In the genomic region with DNA sequence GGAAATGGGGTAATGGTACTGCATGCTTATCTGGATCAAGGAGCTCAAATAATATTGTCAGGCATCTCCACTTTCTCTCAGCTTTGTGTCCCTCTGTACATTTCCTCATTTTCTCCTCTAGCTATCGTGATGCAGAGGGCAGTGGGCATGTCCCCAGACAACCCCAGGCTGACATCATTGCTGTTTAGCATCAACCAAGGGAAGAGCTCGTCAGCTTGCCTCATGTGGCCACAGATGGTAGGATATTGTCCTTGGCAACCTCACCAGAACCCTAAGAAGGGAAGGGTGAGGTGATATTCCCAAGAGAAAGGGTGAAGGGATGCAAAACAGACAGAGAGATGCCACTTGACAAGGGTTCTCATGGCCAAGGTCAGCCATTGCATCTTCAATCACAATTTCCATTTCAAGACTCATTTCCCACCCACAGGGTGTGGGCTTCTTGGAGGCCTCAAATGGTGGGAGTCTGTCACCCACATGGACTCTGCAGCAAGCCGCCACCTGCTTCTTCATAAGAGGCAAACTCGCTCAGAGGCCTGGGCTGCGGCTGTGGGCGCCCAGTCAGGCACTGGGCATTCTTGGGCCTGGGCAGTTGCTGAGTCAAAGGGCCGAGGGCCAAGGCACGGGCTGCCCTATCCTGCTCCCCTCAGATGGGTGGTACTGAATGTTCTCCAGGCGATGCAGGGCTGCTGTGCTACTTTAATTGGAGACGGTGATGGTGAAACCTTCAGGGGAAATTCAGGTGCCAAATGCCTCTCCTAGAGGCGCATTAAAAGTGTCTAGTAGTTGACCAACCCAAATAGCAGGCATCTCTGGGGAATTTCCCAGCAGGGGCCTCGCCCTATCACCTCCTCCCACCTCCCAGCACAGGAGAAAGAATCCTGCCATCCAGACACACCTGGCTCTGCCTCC, we compare ENCODE assay signal across 19 cellular contexts. TPM values are rescaled to one million over a fixed set of nuclear protein-coding genes. Genes with fewer than 3 reads are reported as not detected.
"Had no signal": no experiment of that assay in that cellular context is flagged by ENCODE, and none has a peak within 500 bp of the region (broad histone marks: within the 10 kb centered on the region; RNA-seq: fewer than 3 reads in every experiment).

No MANE protein-coding gene starts in this region.

- H3K4me3 ChIP-seq: hepatocyte, left ventricle myocardium inferior had no signal

- H3K27me3 ChIP-seq: brain microvascular endothelial cell, hepatocyte had no signal

- ATAC-seq: activated T-helper 17 cell treated with anti-CD3 and anti-CD28 coated beads, Interleukin-2, amount 50 U/mL, for 72 hours had no signal

- H3K27ac ChIP-seq: brain microvascular endothelial cell, hepatocyte, left ventricle myocardium inferior had no signal

- FAIRE-seq: kidney, small intestine, TTC549 had no signal

- DNase-seq: activated B cell treated with CpG ODN at 0.5 μM for 24 hours; activated CD4-positive, alpha-beta T cell treated with anti-CD3 and anti-CD28 coated beads, Interleukin-2, amount 10 ng/mL, durations not matched to agents 7 days and 5 days; activated naive CD4-positive, alpha-beta T cell treated with Interleukin-2 at 50 U/mL for 16 hours; anterior cingulate cortex; brain microvascular endothelial cell; cerebellar nuclear complex; effector memory CD4-positive, alpha-beta T cell; kidney; left ventricle myocardium inferior; nucleus accumbens; right cardiac atrium; small intestine; stimulated activated CD4-positive, alpha-beta T cell treated with anti-CD3 and anti-CD28 coated beads, Interleukin-4, amount 100 ng/mL, for 4 hours; stimulated activated CD8-positive, alpha-beta memory T cell treated with anti-CD3 and anti-CD28 coated beads, Interleukin-4, amount 100 ng/mL, for 48 hours; stimulated activated naive CD4-positive, alpha-beta T cell treated with Interleukin-2 at 50 U/mL for 16 hours; substantia nigra had no signal

- H3K36me3 ChIP-seq: brain microvascular endothelial cell, left ventricle myocardium inferior had no signal

- H3K4me1 ChIP-seq: left ventricle myocardium inferior had no signal

RNA-seq across cellular contexts. Expression of gene MAFB, which starts 58.1 kb away (rescaled TPM):
- total RNA-seq: activated CD4-positive, alpha-beta T cell treated with anti-CD3 and anti-CD28 coated beads, Interleukin-2, amount 10 ng/mL, durations not matched to agents 7 days and 5 days; activated T-helper 17 cell treated with anti-CD3 and anti-CD28 coated beads, Interleukin-2, amount 50 U/mL, for 72 hours had no signal
